In the genomic region with DNA sequence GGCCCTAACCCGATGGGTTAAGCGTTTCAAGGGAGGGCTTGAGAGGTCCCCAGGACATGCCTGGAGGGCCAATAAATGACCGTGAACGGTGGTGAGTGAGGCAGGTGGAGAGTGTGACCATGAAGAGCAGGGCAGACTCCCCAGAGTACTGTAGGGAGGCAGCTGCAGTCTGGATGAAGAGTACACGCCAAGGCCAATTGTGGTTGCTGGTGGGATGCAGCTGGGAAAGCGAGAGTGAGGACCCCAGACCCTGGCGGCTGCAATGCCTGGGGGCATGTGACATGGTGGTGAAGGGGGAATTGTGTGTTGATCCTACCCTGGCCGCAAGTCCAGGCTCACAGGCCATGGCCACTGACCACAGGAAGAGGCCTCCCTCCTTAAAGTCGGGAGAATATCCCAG, we compare ENCODE assay signal across 18 cellular contexts.
DNase-seq lines count a peak whose midpoint lies in the region; ATAC-seq, FAIRE-seq and TF ChIP-seq lines count a peak whose summit lies in the region.
"Had no signal": no experiment of that assay in that cellular context is flagged by ENCODE, and none has a peak within 500 bp of the region (broad histone marks: within the 10 kb centered on the region; RNA-seq: fewer than 3 reads in every experiment).

No MANE protein-coding gene starts in this region.

- TF ChIP-seq CTCF in PC-3 (conservative IDR thresholded peaks at IDR 0.05; ENCODE audit: low read depth, low read length) (no peak), RWPE2 (IDR thresholded peaks at IDR 0.05; ENCODE audit: poor library complexity, severe bottlenecking) (no peak), endothelial cell of umbilical vein (IDR thresholded peaks at IDR 0.05; ENCODE audit: extremely low read depth in 1 of 2, insufficient read depth in 1 of 2, low read depth in 1 of 2, low read length in 2 of 2) (no peak), osteoblast (IDR thresholded peaks at IDR 0.05; ENCODE audit: extremely low read depth, low read depth, low read length) (no peak), ovary (IDR thresholded peaks at IDR 0.05) (no peak)

- H3K79me2 ChIP-seq in PC-3 (ENCODE audit: low read length) (no peaks in the 10 kb centered on the region), endothelial cell of umbilical vein (ENCODE audit: control insufficient read depth, insufficient read depth, low read length) (no peaks in the 10 kb centered on the region), osteoblast (ENCODE audit: insufficient read depth, low read length) (no peaks in the 10 kb centered on the region)

- H3K36me3 ChIP-seq in PC-3 (ENCODE audit: low read depth, low read length) = no peaks in the 10 kb centered on the region
- no peaks in the 10 kb centered on the region for H3K36me3 ChIP-seq in RWPE2 (ENCODE audit: low read depth)
- no peaks in the 10 kb centered on the region for H3K36me3 ChIP-seq in endothelial cell of umbilical vein (ENCODE audit: control insufficient read depth in 2 of 2, extremely low read depth in 1 of 2, insufficient read depth in 2 of 2, low read length in 2 of 2)
- H3K36me3 ChIP-seq in osteoblast (ENCODE audit: insufficient read depth, low read length) = no peaks in the 10 kb centered on the region
- no peaks in the 10 kb centered on the region for H3K36me3 ChIP-seq in ovary

- H3K9ac ChIP-seq in PC-3 (ENCODE audit: low read length) (peak overlapping the region; percentile 49), endothelial cell of umbilical vein (replicated peaks; ENCODE audit: extremely low read depth, insufficient read depth, low read length) (no peak overlapping the region)
- H3K9ac ChIP-seq: KMS-11 had no signal

- H2AFZ ChIP-seq in PC-3 (ENCODE audit: low read length) = peak overlapping the region; percentile 4; the same call in 1 of the 2 replicates
- H2AFZ ChIP-seq in endothelial cell of umbilical vein (ENCODE audit: low read depth, low read length) = peak overlapping the region; percentile 4
- H2AFZ ChIP-seq in osteoblast (ENCODE audit: low read length) = peak overlapping the region; percentile 75

- H3K4me3 ChIP-seq in PC-3 (ENCODE audit: low read length) = no peak overlapping the region
- H3K4me3 ChIP-seq in RWPE2 (ENCODE audit: severe bottlenecking) = no peak overlapping the region
- H3K4me3 ChIP-seq in endothelial cell of umbilical vein (replicated peaks in 1 of 3; ENCODE audit: insufficient read depth in 1 of 3, low read depth in 1 of 3, low read length in 3 of 3) = no peak overlapping the region
- no peak overlapping the region for H3K4me3 ChIP-seq in osteoblast (ENCODE audit: insufficient read depth, low read length)
- H3K4me3 ChIP-seq in ovary = no peak overlapping the region

- TF ChIP-seq POLR2A in endothelial cell of umbilical vein (IDR thresholded peaks at IDR 0.05; ENCODE audit: low read depth, low read length) = no peak
- no peak for TF ChIP-seq POLR2A in ovary (IDR thresholded peaks at IDR 0.05)

- H3K27me3 ChIP-seq in PC-3 (ENCODE audit: low read length) (no peaks in the 10 kb centered on the region), RWPE2 (ENCODE audit: insufficient read depth, poor library complexity, severe bottlenecking) (no peaks in the 10 kb centered on the region), endothelial cell of umbilical vein (ENCODE audit: control insufficient read depth in 2 of 2, insufficient read depth in 2 of 2, low read length in 2 of 2) (no peaks in the 10 kb centered on the region), osteoblast (ENCODE audit: insufficient read depth, low read length) (no peaks in the 10 kb centered on the region), ovary (no peaks in the 10 kb centered on the region)

- H3K9me3 ChIP-seq in PC-3 (ENCODE audit: low read length) (no peaks in the 10 kb centered on the region), RWPE2 (ENCODE audit: severe bottlenecking) (no peaks in the 10 kb centered on the region), endothelial cell of umbilical vein (replicated peaks; ENCODE audit: control insufficient read depth, insufficient read depth, low read length) (no peaks in the 10 kb centered on the region), osteoblast (ENCODE audit: low read depth, low read length) (no peaks in the 10 kb centered on the region), ovary (no peaks in the 10 kb centered on the region)

- H3K4me1 ChIP-seq in PC-3 (ENCODE audit: insufficient read depth, low read length) (peaks cover 13% of the 10 kb centered on the region), RWPE2 (ENCODE audit: insufficient read depth, poor library complexity, severe bottlenecking) (peaks cover 14% of the 10 kb centered on the region), endothelial cell of umbilical vein (ENCODE audit: control insufficient read depth, extremely low read depth, insufficient read depth, low read length) (no peaks in the 10 kb centered on the region), osteoblast (ENCODE audit: insufficient read depth, low read length) (peaks cover 6% of the 10 kb centered on the region), ovary (ENCODE audit: insufficient read depth) (peaks cover 2% of the 10 kb centered on the region)

- no peaks in the 10 kb centered on the region for H4K20me1 ChIP-seq in PC-3 (ENCODE audit: low read length)
- no peaks in the 10 kb centered on the region for H4K20me1 ChIP-seq in endothelial cell of umbilical vein (replicated peaks; ENCODE audit: control insufficient read depth, extremely low read depth, insufficient read depth, low read length)
- no peaks in the 10 kb centered on the region for H4K20me1 ChIP-seq in osteoblast (ENCODE audit: insufficient read depth, low read length)

- intact Hi-C loops in PC-3 (cut with micrococcal nuclease) = loop anchor here (1.0 to 2.0 kb wide), 4 partner anchors 21 to 128 kb away; a partner anchor contains a TSS
- intact Hi-C loops in endothelial cell of umbilical vein (cut with micrococcal nuclease) = no loop called here
- intact Hi-C loops in ovary (cut with DNase I) = loop anchor here in 3 of 4 donors (5.0 to 10.0 kb wide), 3 partner anchors 63 to 130 kb away; no protein-coding TSS in a partner anchor

- FAIRE-seq in endothelial cell of umbilical vein (lab: Jason Lieb, UNC) = no peak
- FAIRE-seq: GM19239 had no signal

- CTCF ChIA-PET in PC-3 (lab: Charles Lee) (interaction anchor here (0.6 to 1.1 kb wide), 2 partner anchors 18 to 66 kb away, joined by 4 to 5 read pairs; no protein-coding TSS in a partner anchor), endothelial cell of umbilical vein (lab: Charles Lee) (interaction anchor here (2.2 kb wide), 1 partner anchor 67 kb away, joined by 10 read pairs; no protein-coding TSS in a partner anchor)

- WGBS in ovary, 3 donors = 67 to 78% (median 71%) methylated on average over 9 of the region's 9 CpGs

- H3K27ac ChIP-seq in PC-3 (ENCODE audit: low read length) (peak overlapping the region; percentile 86), RWPE2 (ENCODE audit: poor library complexity, severe bottlenecking) (peak overlapping the region; percentile 53), endothelial cell of umbilical vein (ENCODE audit: insufficient read depth, low read depth, low read length) (no peak overlapping the region), osteoblast (ENCODE audit: low read depth, low read length) (peak overlapping the region; percentile 31), ovary (no peak overlapping the region)
- H3K27ac ChIP-seq: KMS-11 had no signal

- ATAC-seq in PC-3 (peak; percentile 12), RWPE2 (ENCODE audit: low read depth) (peak; percentile 6), HG03460 (IDR thresholded peaks at IDR 0.05; ENCODE audit: unreplicated experiment) (no peak)
- ATAC-seq: SK-N-SH treated with all-trans-retinoic acid at 6 μM for 48 hours had no signal

- BruUV-seq in PC-3 (replicated peaks; lab: Mats Ljungman, UMichigan) (no TSS peak), endothelial cell of umbilical vein (replicated peaks; lab: Mats Ljungman, UMichigan) (no TSS peak)

- POLR2A ChIA-PET in PC-3 (lab: Charles Lee; ENCODE audit: unreplicated experiment) = no interaction called here
- POLR2A ChIA-PET in endothelial cell of umbilical vein (lab: Charles Lee) = no interaction called here

- H3K9me2 ChIP-seq in PC-3 (replicated peaks; ENCODE audit: low read length) = no peaks in the 10 kb centered on the region

- dilution Hi-C loops in endothelial cell of umbilical vein (cut with MboI; ENCODE audit: extremely low pct_ligation_motif_present, low sequenced_read_pairs) = no loop called here

- peak overlapping the region; percentile 52 for H3K4me2 ChIP-seq in PC-3 (ENCODE audit: low read length)
- H3K4me2 ChIP-seq in endothelial cell of umbilical vein (ENCODE audit: insufficient read depth, low read length) = no peak overlapping the region
- H3K4me2 ChIP-seq in osteoblast (ENCODE audit: insufficient read depth, low read length) = peak overlapping the region; percentile 30
- H3K4me2 ChIP-seq: KMS-11 had no signal

- H3F3A ChIP-seq in PC-3 (ENCODE audit: low read length, unreplicated experiment) = peaks cover 4% of the 10 kb centered on the region

- TF ChIP-seq EP300 in ovary (IDR thresholded peaks at IDR 0.05) = no peak

- DNase-seq in PC-3 (no peak), RWPE2 (ENCODE audit: low spot score) (no peak), endothelial cell of umbilical vein (ENCODE audit: low read depth, low spot score) (no peak), osteoblast (ENCODE audit: insufficient read length, low spot score, missing footprints) (peak; percentile 30), ovary (no peak)
- no peak for DNase-seq in activated effector memory CD4-positive, alpha-beta T cell treated with Interleukin-2 at 50 U/mL for 16 hours
- DNase-seq: CD4-positive, CD25-positive, alpha-beta regulatory T cell; EL; GF-D8; NCI-H1105; NCI-H2029 treated with DMSO at 0.1 percent for 48 hours; NCI-H2171 treated with DMSO at 0.1 percent for 48 hours; NCI-H524 treated with DMSO at 0.1 percent for 48 hours; SIG-M5 had no signal

- H3K9me1 ChIP-seq in endothelial cell of umbilical vein (replicated peaks; ENCODE audit: control insufficient read depth, extremely low read depth, insufficient read depth, low read length) = no peaks in the 10 kb centered on the region

TF ChIP-seq in endothelial cell of umbilical vein, 7 proteins besides CTCF, POLR2A, EP300 and RAD21:
- TF ChIP-seq FOS (IDR thresholded peaks at IDR 0.05; ENCODE audit: borderline replicate concordance, insufficient read depth, low read length) (no peak), POLR2AphosphoS5 (IDR thresholded peaks at IDR 0.05; ENCODE audit: insufficient read depth, low read depth, low read length) (no peak)
- TF ChIP-seq, protein P1, sequence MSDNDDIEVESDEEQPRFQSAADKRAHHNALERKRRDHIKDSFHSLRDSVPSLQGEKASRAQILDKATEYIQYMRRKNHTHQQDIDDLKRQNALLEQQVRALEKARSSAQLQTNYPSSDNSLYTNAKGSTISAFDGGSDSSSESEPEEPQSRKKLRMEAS (IDR thresholded peaks at IDR 0.05; ENCODE audit: insufficient read depth, insufficient read length) = no peak

Comparison
In these comparisons a context has a peak if more than half of its experiments do, and no peak if none do; other contexts are left out.
1. H2AFZ ChIP-seq: peak in every context shown above with its lines; median percentile 75 in osteoblast; 4 in PC-3; 4 in endothelial cell of umbilical vein.
2. H3K27ac ChIP-seq: peak in PC-3 (single experiment), RWPE2 (single experiment) and osteoblast (single experiment); none in endothelial cell of umbilical vein (single experiment) and ovary (0 of 2).